Comparison of ENCODE assay signal across 8 cellular contexts in the genomic region with DNA sequence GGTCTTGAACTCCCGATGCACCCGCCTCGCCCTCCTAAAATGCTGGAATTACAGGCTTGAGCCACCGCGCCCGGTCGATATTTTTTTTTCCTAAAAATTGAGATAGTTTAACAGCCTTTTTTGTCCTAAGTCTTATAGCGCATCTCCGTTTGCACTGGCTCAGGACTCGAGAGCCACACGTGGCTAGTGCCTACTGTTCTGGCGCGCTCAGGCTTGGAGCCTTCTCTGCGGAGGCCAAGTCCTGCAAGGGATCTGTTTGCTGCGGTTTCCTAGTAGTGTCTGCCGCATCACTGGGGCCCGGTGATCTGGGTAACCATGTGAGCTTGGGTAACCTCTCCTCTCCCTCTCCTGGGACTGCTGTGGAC. TPM values are rescaled to one million over a fixed set of nuclear protein-coding genes. Genes with fewer than 3 reads are reported as not detected.
DNase-seq lines count a peak whose midpoint lies in the region; ATAC-seq and TF ChIP-seq lines count a peak whose summit lies in the region.

No MANE protein-coding gene starts in this region.

- WGBS in HUES64, result 58% methylated on average over 17 of the region's 17 CpGs
- WGBS in right lobe of liver (ENCODE audit: insufficient coverage, low coverage, low lambda C conversion rate, missing lambda C conversion rate), result 52% methylated on average over 17 of the region's 17 CpGs
- 55 to 56% methylated on average over 17 of the region's 17 CpGs for WGBS in upper lobe of left lung, 2 donors

- peak overlapping the region; percentile 68; the same call in 1 of the 2 replicates for H3K9ac ChIP-seq in HUES64 (ENCODE audit: low read depth, low read length)

- TF ChIP-seq EP300 in upper lobe of left lung (IDR thresholded peaks at IDR 0.05), result no peak

- in situ Hi-C loops in brain microvascular endothelial cell (cut with HindIII; ENCODE audit: low pct_ligation_motif_present, low sequenced_read_pairs), result no loop called here

- H3K4me1 ChIP-seq in HUES64 (ENCODE audit: insufficient read depth, low read length) (peaks cover 13% of the 10 kb centered on the region; the same call in 1 of the 2 replicates), right lobe of liver (peaks cover 0 to 34% (median 16%) of the 10 kb centered on the region in 4 donors), upper lobe of left lung (peaks cover 20 to 42% (median 31%) of the 10 kb centered on the region in 4 donors)

- no peak for TF ChIP-seq CTCF in AG04450 (IDR thresholded peaks at IDR 0.05; ENCODE audit: low read depth, low read length)
- TF ChIP-seq CTCF in brain microvascular endothelial cell (IDR thresholded peaks at IDR 0.05; ENCODE audit: low read depth, low read length, missing control alignments), result no peak
- TF ChIP-seq CTCF in right lobe of liver (IDR thresholded peaks at IDR 0.05), result no peak
- TF ChIP-seq CTCF in upper lobe of left lung (IDR thresholded peaks at IDR 0.05), result no peak
- TF ChIP-seq CTCF in GM10248 (IDR thresholded peaks at IDR 0.05; ENCODE audit: control extremely low read depth, extremely low read depth, low read depth, missing control alignments), result no peak

- POLR2A ChIA-PET in AG04450 (lab: Yijun Ruan, JAX) (interaction anchor here (0.6 to 3.7 kb wide), 4 partner anchors 50 to 142 kb away, joined by 3 to 79 read pairs (median 4); partner anchors contain the start of gene KIAA2013), GM10248 (lab: Yijun Ruan, JAX) (interaction anchor here (0.5 to 1.6 kb wide), 3 partner anchors 38 to 71 kb away, joined by 4 to 7 read pairs (median 5); no protein-coding TSS in a partner anchor)

- ATAC-seq in right lobe of liver (peak; percentile 5 to 34 (median 16)), upper lobe of left lung (ENCODE audit: low FRiP score in 2 of 2) (peak; percentile 17 to 34), GM21825 (IDR thresholded peaks at IDR 0.05; ENCODE audit: unreplicated experiment) (no peak)

- H3K4me3 ChIP-seq in AG04450 (ENCODE audit: low read depth, low read length), result peak overlapping the region; percentile 92
- H3K4me3 ChIP-seq in HUES64 (ENCODE audit: low read length), result peak overlapping the region; percentile 96
- peak overlapping the region; percentile 90 for H3K4me3 ChIP-seq in brain microvascular endothelial cell (ENCODE audit: low read depth, low read length)
- H3K4me3 ChIP-seq in right lobe of liver, result peak overlapping the region; percentile 74 to 98 (median 88)
- H3K4me3 ChIP-seq in upper lobe of left lung, result peak overlapping the region; percentile 14 to 96 (median 88)

- no peaks in the 10 kb centered on the region for H3K27me3 ChIP-seq in AG04450 (ENCODE audit: control insufficient read depth, insufficient read depth, low read length)
- no peaks in the 10 kb centered on the region for H3K27me3 ChIP-seq in HUES64 (ENCODE audit: insufficient read depth, low read length)
- no peaks in the 10 kb centered on the region for H3K27me3 ChIP-seq in brain microvascular endothelial cell (replicated peaks)
- H3K27me3 ChIP-seq in right lobe of liver, result no peaks in the 10 kb centered on the region
- H3K27me3 ChIP-seq in upper lobe of left lung, result no peaks in the 10 kb centered on the region

- peaks cover 38% of the 10 kb centered on the region for H3K36me3 ChIP-seq in HUES64 (ENCODE audit: insufficient read depth, low read length)
- peaks cover 27% of the 10 kb centered on the region for H3K36me3 ChIP-seq in brain microvascular endothelial cell (replicated peaks)
- H3K36me3 ChIP-seq in right lobe of liver, result peaks cover 0 to 28% (median 6%) of the 10 kb centered on the region in 4 donors
- peaks cover 0 to 39% (median 25%) of the 10 kb centered on the region in 4 donors for H3K36me3 ChIP-seq in upper lobe of left lung

- H3K27ac ChIP-seq in AG04450 (ENCODE audit: low read depth, low read length) (peak overlapping the region; percentile 57), HUES64 (ENCODE audit: low read depth, low read length) (peak overlapping the region; percentile 34; the same call in 1 of the 2 replicates), brain microvascular endothelial cell (peak overlapping the region; percentile 81), right lobe of liver (peak overlapping the region; percentile 96 to 98 (median 98)), upper lobe of left lung (peak overlapping the region; percentile 94 to 98 (median 97))

- TF ChIP-seq POLR2A in right lobe of liver (IDR thresholded peaks at IDR 0.05) (no peak), upper lobe of left lung (IDR thresholded peaks at IDR 0.05) (peak in 1 of 4 donors; percentile 14)

- DNase-seq in AG04450 (ENCODE audit: low read depth, low spot score) (no peak), brain microvascular endothelial cell (no peak), right lobe of liver (peak in 1 of 3 donors; percentile 66), upper lobe of left lung (no peak), GM10248 (ENCODE audit: extremely low spot score) (no peak)
- DNase-seq in activated CD4-positive, CD25-positive, alpha-beta regulatory T cell (lab: John Stamatoyannopoulos, UW), result no peak

- no peaks in the 10 kb centered on the region; the same call in 1 of the 2 replicates for H3K9me3 ChIP-seq in AG04450 (ENCODE audit: control insufficient read depth, insufficient read depth, low read length)
- no peaks in the 10 kb centered on the region for H3K9me3 ChIP-seq in HUES64 (ENCODE audit: insufficient read depth, low read depth, low read length)
- no peaks in the 10 kb centered on the region for H3K9me3 ChIP-seq in right lobe of liver
- H3K9me3 ChIP-seq in upper lobe of left lung, result no peaks in the 10 kb centered on the region

- CTCF ChIA-PET in AG04450 (lab: Charles Lee), result interaction anchor here (0.9 kb wide), 1 partner anchor 59 kb away, joined by 3 read pairs; no protein-coding TSS in a partner anchor
- CTCF ChIA-PET in GM10248 (lab: Yijun Ruan, JAX), result interaction anchor here (2.4 kb wide), 1 partner anchor 99 kb away, joined by 9 read pairs; no protein-coding TSS in a partner anchor

- intact Hi-C loops in right lobe of liver (cut with DNase I), result no loop called here

RNA-seq across cellular contexts. Expression of gene MFN2, which starts 0.8 kb away (rescaled TPM):
- 43.9 and 53.9 TPM in 2 replicates for polyA plus RNA-seq in AG04450 (2011; rRNA removed)
- 62.7 and 70.7 TPM in 2 replicates for polyA minus RNA-seq in AG04450 (2011; rRNA and poly(A)+ RNA removed)
- 39.3 TPM for polyA plus RNA-seq in HUES64 (2013, experiment 1 of 2)
- polyA plus RNA-seq in HUES64 (2013, experiment 2 of 2), result 40.1 TPM
- total RNA-seq in right lobe of liver (10 to 100 TPM; 46.2 to 64.0 (median 61.7) TPM), upper lobe of left lung (10 to 100 TPM; 40.9 to 80.6 (median 71.0) TPM)

RNA-seq across cellular contexts. Expression of gene MIIP, which starts 39.9 kb away (rescaled TPM):
- polyA plus RNA-seq in AG04450 (2011; rRNA removed), result 9.0 and 10.2 TPM in 2 replicates
- polyA minus RNA-seq in AG04450 (2011; rRNA and poly(A)+ RNA removed), result 7.2 and 10.8 TPM in 2 replicates
- polyA plus RNA-seq in HUES64 (2013, experiment 1 of 2), result 45.6 TPM
- 45.3 TPM for polyA plus RNA-seq in HUES64 (2013, experiment 2 of 2)
- total RNA-seq in right lobe of liver (10 to 100 TPM in 5 of 6 experiments, 1 to 10 TPM in 1; 7.6 to 19.7 (median 12.1) TPM), upper lobe of left lung (10 to 100 TPM; 39.6 to 87.1 (median 50.1) TPM)

RNA-seq across cellular contexts. Expression of gene PLOD1, which starts 44.9 kb away (rescaled TPM):
- polyA plus RNA-seq in AG04450 (2011; rRNA removed), result 314 and 427 TPM in 2 replicates
- 219 and 313 TPM in 2 replicates for polyA minus RNA-seq in AG04450 (2011; rRNA and poly(A)+ RNA removed)
- polyA plus RNA-seq in HUES64 (2013, experiment 1 of 2), result 38.4 TPM
- polyA plus RNA-seq in HUES64 (2013, experiment 2 of 2), result 43.2 TPM
- 100 to 1,000 TPM in 2 of 6 experiments, 10 to 100 TPM in 4; 70.2 to 119 (median 93.8) TPM for total RNA-seq in right lobe of liver
- total RNA-seq in upper lobe of left lung, result 10 to 100 TPM; 31.4 to 99.0 (median 52.8) TPM

RNA-seq across cellular contexts. Expression of gene KIAA2013, which starts 53.2 kb away (rescaled TPM):
- 35.8 and 45.5 TPM in 2 replicates for polyA plus RNA-seq in AG04450 (2011; rRNA removed)
- polyA minus RNA-seq in AG04450 (2011; rRNA and poly(A)+ RNA removed), result 22.7 and 32.3 TPM in 2 replicates
- polyA plus RNA-seq in HUES64 (2013, experiment 1 of 2), result 25.1 TPM
- polyA plus RNA-seq in HUES64 (2013, experiment 2 of 2), result 24.4 TPM
- 10 to 100 TPM; 33.5 to 75.1 (median 43.0) TPM for total RNA-seq in right lobe of liver
- total RNA-seq in upper lobe of left lung, result 10 to 100 TPM; 42.6 to 94.2 (median 58.7) TPM

Comparison
In these comparisons a context has a peak if more than half of its experiments do, and no peak if none do; other contexts are left out.
1. H3K27ac ChIP-seq: peak in every context shown above with its lines; median percentile 98 in right lobe of liver; 97 in upper lobe of left lung; 81 in brain microvascular endothelial cell; 57 in AG04450; 34 in HUES64.